Comparison of ENCODE assay signal across 1 cellular context in the genomic region with DNA sequence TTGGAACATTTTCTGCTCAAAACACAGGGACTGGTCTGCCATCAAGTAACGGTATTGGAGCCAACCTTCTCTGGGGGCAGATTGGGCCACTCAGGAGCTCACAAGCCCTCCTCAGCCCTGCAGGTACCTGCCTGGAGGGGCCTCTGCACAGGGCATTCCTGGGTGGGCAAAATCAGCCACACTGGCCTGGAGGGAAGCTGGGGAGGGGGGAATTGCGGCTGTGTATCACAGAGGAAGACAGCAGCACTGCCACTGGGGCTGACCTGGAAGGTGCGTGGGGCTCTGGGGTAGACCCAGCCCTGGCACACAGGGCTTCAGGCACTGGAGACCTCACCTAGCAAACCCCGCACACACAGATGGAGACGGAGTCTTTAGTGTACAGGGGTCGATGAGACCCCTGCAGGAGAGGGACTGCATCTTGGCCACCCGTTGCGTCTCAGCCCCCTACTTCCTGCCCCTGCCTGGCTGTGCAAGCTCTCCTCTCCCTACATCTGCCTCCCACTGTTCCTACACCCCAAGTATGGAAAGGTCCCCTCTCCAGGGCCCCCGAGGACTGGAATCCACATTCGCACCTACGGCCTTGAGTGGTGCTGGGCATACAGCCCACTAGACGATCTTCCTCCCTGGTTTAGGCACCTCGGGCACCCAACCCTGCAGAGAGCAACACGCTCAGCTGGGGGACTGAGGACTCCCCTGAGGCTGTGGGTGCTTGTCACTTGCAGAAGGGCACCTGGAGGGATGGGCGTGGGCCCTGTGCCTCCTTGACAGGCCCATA.
TF ChIP-seq lines count a peak whose summit lies in the region.

No MANE protein-coding gene starts in this region.

TF ChIP-seq in GM23338, 12 proteins besides CTCF, POLR2A, EP300 and RAD21 (continued from another document):
- TF ChIP-seq, protein P1, sequence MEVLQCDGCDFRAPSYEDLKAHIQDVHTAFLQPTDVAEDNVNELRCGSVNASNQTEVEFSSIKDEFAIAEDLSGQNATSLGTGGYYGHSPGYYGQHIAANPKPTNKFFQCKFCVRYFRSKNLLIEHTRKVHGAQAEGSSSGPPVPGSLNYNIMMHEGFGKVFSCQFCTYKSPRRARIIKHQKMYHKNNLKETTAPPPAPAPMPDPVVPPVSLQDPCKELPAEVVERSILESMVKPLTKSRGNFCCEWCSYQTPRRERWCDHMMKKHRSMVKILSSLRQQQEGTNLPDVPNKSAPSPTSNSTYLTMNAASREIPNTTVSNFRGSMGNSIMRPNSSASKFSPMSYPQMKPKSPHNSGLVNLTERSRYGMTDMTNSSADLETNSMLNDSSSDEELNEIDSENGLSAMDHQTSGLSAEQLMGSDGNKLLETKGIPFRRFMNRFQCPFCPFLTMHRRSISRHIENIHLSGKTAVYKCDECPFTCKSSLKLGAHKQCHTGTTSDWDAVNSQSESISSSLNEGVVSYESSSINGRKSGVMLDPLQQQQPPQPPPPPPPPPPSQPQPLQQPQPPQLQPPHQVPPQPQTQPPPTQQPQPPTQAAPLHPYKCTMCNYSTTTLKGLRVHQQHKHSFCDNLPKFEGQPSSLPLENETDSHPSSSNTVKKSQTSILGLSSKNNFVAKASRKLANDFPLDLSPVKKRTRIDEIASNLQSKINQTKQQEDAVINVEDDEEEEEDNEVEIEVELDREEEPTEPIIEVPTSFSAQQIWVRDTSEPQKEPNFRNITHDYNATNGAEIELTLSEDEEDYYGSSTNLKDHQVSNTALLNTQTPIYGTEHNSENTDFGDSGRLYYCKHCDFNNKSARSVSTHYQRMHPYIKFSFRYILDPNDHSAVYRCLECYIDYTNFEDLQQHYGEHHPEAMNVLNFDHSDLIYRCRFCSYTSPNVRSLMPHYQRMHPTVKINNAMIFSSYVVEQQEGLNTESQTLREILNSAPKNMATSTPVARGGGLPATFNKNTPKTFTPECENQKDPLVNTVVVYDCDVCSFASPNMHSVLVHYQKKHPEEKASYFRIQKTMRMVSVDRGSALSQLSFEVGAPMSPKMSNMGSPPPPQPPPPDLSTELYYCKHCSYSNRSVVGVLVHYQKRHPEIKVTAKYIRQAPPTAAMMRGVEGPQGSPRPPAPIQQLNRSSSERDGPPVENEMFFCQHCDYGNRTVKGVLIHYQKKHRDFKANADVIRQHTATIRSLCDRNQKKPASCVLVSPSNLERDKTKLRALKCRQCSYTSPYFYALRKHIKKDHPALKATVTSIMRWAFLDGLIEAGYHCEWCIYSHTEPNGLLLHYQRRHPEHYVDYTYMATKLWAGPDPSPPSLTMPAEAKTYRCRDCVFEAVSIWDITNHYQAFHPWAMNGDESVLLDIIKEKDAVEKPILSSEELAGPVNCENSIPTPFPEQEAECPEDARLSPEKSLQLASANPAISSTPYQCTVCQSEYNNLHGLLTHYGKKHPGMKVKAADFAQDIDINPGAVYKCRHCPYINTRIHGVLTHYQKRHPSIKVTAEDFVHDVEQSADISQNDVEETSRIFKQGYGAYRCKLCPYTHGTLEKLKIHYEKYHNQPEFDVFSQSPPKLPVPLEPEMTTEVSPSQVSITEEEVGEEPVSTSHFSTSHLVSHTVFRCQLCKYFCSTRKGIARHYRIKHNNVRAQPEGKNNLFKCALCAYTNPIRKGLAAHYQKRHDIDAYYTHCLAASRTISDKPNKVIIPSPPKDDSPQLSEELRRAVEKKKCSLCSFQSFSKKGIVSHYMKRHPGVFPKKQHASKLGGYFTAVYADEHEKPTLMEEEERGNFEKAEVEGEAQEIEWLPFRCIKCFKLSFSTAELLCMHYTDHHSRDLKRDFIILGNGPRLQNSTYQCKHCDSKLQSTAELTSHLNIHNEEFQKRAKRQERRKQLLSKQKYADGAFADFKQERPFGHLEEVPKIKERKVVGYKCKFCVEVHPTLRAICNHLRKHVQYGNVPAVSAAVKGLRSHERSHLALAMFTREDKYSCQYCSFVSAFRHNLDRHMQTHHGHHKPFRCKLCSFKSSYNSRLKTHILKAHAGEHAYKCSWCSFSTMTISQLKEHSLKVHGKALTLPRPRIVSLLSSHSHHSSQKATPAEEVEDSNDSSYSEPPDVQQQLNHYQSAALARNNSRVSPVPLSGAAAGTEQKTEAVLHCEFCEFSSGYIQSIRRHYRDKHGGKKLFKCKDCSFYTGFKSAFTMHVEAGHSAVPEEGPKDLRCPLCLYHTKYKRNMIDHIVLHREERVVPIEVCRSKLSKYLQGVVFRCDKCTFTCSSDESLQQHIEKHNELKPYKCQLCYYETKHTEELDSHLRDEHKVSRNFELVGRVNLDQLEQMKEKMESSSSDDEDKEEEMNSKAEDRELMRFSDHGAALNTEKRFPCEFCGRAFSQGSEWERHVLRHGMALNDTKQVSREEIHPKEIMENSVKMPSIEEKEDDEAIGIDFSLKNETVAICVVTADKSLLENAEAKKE (CRISPR knock-in tag; IDR thresholded peaks at IDR 0.05), result no peak
- no peak for TF ChIP-seq STAT1 (IDR thresholded peaks at IDR 0.05; ENCODE audit: unreplicated experiment)
